In the genomic region with DNA sequence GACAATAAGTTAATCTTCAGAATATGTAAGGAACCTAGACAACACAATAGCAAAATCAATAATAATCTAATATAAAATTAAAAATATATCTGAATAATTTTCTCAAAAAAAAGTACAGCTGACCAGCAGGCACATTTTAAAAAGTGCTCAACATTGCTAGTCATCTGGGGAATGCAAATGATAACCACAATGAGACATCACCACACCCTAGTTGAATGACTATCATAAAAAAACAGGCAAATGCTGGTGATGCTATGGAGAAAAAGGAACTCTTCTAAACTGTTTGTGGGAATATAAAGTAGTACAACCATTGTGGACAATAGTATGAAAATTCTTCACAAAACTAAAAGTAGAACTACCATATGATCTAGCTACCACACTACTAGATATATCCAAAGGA, we compare ENCODE assay signal across 25 cellular contexts.
DNase-seq lines count a peak whose midpoint lies in the region; ATAC-seq, FAIRE-seq and TF ChIP-seq lines count a peak whose summit lies in the region.
"Had no signal": no experiment of that assay in that cellular context is flagged by ENCODE, and none has a peak within 500 bp of the region (broad histone marks: within the 10 kb centered on the region; RNA-seq: fewer than 3 reads in every experiment).

No MANE protein-coding gene starts in this region.

- peak; percentile 53 for DNase-seq in A172 (ENCODE audit: low spot score)
- peak; percentile 0 for DNase-seq in M059J (ENCODE audit: low read depth)
- peak; percentile 49 for DNase-seq in bronchial epithelial cell (ENCODE audit: low read depth)
- no peak for DNase-seq in immature natural killer cell
- DNase-seq in NCI-H446 treated with DMSO at 0.1 percent for 48 hours (lab: John Stamatoyannopoulos, UW) = no peak
- no peak for DNase-seq in DMS53 (lab: John Stamatoyannopoulos, UW)
- no peak for DNase-seq in left ventricle myocardium superior
- DNase-seq: activated B cell treated with CpG ODN at 0.5 μM for 24 hours; activated CD4-positive, alpha-beta memory T cell treated with anti-CD3 and anti-CD28 coated beads, Interleukin-2, amount 10 ng/mL, durations not matched to agents 7 days and 5 days; activated gamma-delta T cell; Calu3; heart right ventricle; left lung; NCI-H1417 treated with DMSO at 0.1 percent for 48 hours; NCI-H2107; NCI-H510A treated with DMSO at 0.1 percent for 48 hours; posterior cingulate gyrus; right lobe of liver; stimulated activated CD4-positive, alpha-beta T cell treated with anti-CD3 and anti-CD28 coated beads, Interleukin-15, amount 100 ng/mL, for 24 hours; T-helper 9 cell had no signal

- H3K36me3 Mint-ChIP-seq in immature natural killer cell = no peaks in the 10 kb centered on the region
- H3K36me3 Mint-ChIP-seq: type B pancreatic cell had no signal

- intact Hi-C loops in left ventricle myocardium superior (cut with micrococcal nuclease) = no loop called here

- H3K4me1 Mint-ChIP-seq in immature natural killer cell = no peaks in the 10 kb centered on the region
- H3K4me1 Mint-ChIP-seq: activated B cell treated with CpG ODN at 0.5 μM for 24 hours; activated CD4-positive, alpha-beta memory T cell treated with anti-CD3 and anti-CD28 coated beads, Interleukin-2, amount 10 ng/mL, durations not matched to agents 7 days and 5 days had no signal

- FAIRE-seq in bronchial epithelial cell (lab: Jason Lieb, UNC) = no peak
- FAIRE-seq: A549, endothelial cell of umbilical vein had no signal

- peaks cover 8 to 49% (median 15%) of the 10 kb centered on the region in 6 donors for H3K9me3 Mint-ChIP-seq in immature natural killer cell
- H3K9me3 Mint-ChIP-seq: activated CD4-positive, alpha-beta memory T cell treated with anti-CD3 and anti-CD28 coated beads, Interleukin-2, amount 10 ng/mL, durations not matched to agents 7 days and 5 days had no signal

- H3K4me3 Mint-ChIP-seq in immature natural killer cell = no peak overlapping the region
- H3K4me3 Mint-ChIP-seq: activated B cell treated with CpG ODN at 0.5 μM for 24 hours; activated CD4-positive, alpha-beta memory T cell treated with anti-CD3 and anti-CD28 coated beads, Interleukin-2, amount 10 ng/mL, durations not matched to agents 7 days and 5 days; dendritic cell treated with granulocyte-macrophage colony-stimulating factor and Interleukin-4, amounts not matched to agents 40 ng/mL and 50 ng/mL, for 4 days; type B pancreatic cell had no signal

- H3K27me3 Mint-ChIP-seq in immature natural killer cell (ENCODE audit: low read depth in 3 of 3) = peaks cover 0 to 1% (median 0%) of the 10 kb centered on the region in 3 donors
- H3K27me3 Mint-ChIP-seq: activated B cell treated with CpG ODN at 0.5 μM for 24 hours; activated CD4-positive, alpha-beta memory T cell treated with anti-CD3 and anti-CD28 coated beads, Interleukin-2, amount 10 ng/mL, durations not matched to agents 7 days and 5 days; dendritic cell treated with granulocyte-macrophage colony-stimulating factor and Interleukin-4, amounts not matched to agents 40 ng/mL and 50 ng/mL, for 4 days; type B pancreatic cell had no signal

- H3K27ac Mint-ChIP-seq in immature natural killer cell = no peak overlapping the region
- H3K27ac Mint-ChIP-seq: activated B cell treated with CpG ODN at 0.5 μM for 24 hours; activated CD4-positive, alpha-beta memory T cell treated with anti-CD3 and anti-CD28 coated beads, Interleukin-2, amount 10 ng/mL, durations not matched to agents 7 days and 5 days; dendritic cell treated with granulocyte-macrophage colony-stimulating factor and Interleukin-4, amounts not matched to agents 40 ng/mL and 50 ng/mL, for 4 days; type B pancreatic cell had no signal

- no peak for TF ChIP-seq CTCF in bronchial epithelial cell (IDR thresholded peaks at IDR 0.05; ENCODE audit: insufficient read depth, low read length, severe bottlenecking)

- ATAC-seq in GM19463 (IDR thresholded peaks at IDR 0.05; ENCODE audit: unreplicated experiment) (peak; percentile 51), left ventricle myocardium superior (no peak)
- ATAC-seq: A549, heart right ventricle, left lung, right lobe of liver had no signal

- no peaks in the 10 kb centered on the region for H3K36me3 ChIP-seq in bronchial epithelial cell (ENCODE audit: control insufficient read depth, insufficient read depth, low read length)
- H3K36me3 ChIP-seq: heart right ventricle, left lung, right lobe of liver had no signal

- H3K4me3 ChIP-seq in bronchial epithelial cell (ENCODE audit: low read depth, low read length) = no peak overlapping the region
- H3K4me3 ChIP-seq: A549, heart right ventricle, left lung, right lobe of liver had no signal

- H3K27me3 ChIP-seq in bronchial epithelial cell (ENCODE audit: control insufficient read depth, insufficient read depth, low read length) = no peaks in the 10 kb centered on the region
- H3K27me3 ChIP-seq: heart right ventricle, left lung, right lobe of liver had no signal

Comparison
In these comparisons a context has a peak if more than half of its experiments do, and no peak if none do; other contexts are left out.
1. DNase-seq: peak in A172 (single experiment), M059J (single experiment) and bronchial epithelial cell (single experiment); none in immature natural killer cell (0 of 3), NCI-H446 treated with DMSO at 0.1 percent for 48 hours (single experiment), DMS53 (single experiment) and left ventricle myocardium superior (single experiment).